Comparison of ENCODE assay signal across 25 cellular contexts in genomic region chr4:183897193-183897592, GRCh38. TPM values are rescaled to one million over a fixed set of nuclear protein-coding genes. Genes with fewer than 3 reads are reported as not detected.
DNase-seq lines count a peak whose midpoint lies in the region; ATAC-seq, FAIRE-seq and TF ChIP-seq lines count a peak whose summit lies in the region.
"Had no signal": no experiment of that assay in that cellular context is flagged by ENCODE, and none has a peak within 500 bp of the region (broad histone marks: within the 10 kb centered on the region; RNA-seq: fewer than 3 reads in every experiment).

No MANE protein-coding gene starts in this region.

- H3K27me3 Mint-ChIP-seq in neural crest cell (ENCODE audit: low read depth) = no peaks in the 10 kb centered on the region

- no peaks in the 10 kb centered on the region for H3K9me2 ChIP-seq in GM23248 (ENCODE audit: insufficient read depth)

- H3K9me3 ChIP-seq in GM23248 (ENCODE audit: low read depth) = no peaks in the 10 kb centered on the region
- H3K9me3 ChIP-seq: A549, BE2C had no signal

- no peak overlapping the region for H2AFZ ChIP-seq in GM23248
- H2AFZ ChIP-seq: GM23338 had no signal

- FAIRE-seq in RCC 7860 (lab: Jason Lieb, UNC) = no peak
- FAIRE-seq: A549, D721Med, GM12892 had no signal

- no peak overlapping the region for H3K9ac ChIP-seq in GM23248
- H3K9ac ChIP-seq: BLaER1 treated with 17β-estradiol and CSF1 and Interleukin-3, amounts not matched to agents 10 nM and 100 nM had no signal

- H3K4me1 ChIP-seq in GM23248 (ENCODE audit: insufficient read depth) = no peaks in the 10 kb centered on the region
- H3K4me1 ChIP-seq: A549; BE2C; BLaER1 treated with 17β-estradiol and CSF1 and Interleukin-3, amounts not matched to agents 10 nM and 100 nM had no signal

- TF ChIP-seq CTCF in neural crest cell (conservative IDR thresholded peaks at IDR 0.05) = no peak

- peaks cover 4% of the 10 kb centered on the region for H3K36me3 Mint-ChIP-seq in neural crest cell (ENCODE audit: low read depth)
- H3K36me3 Mint-ChIP-seq: CD14-positive monocyte; CD8-positive, alpha-beta memory T cell had no signal

- H3K9me3 Mint-ChIP-seq in neural crest cell = peaks cover 18% of the 10 kb centered on the region

- no peaks in the 10 kb centered on the region for H3F3A ChIP-seq in GM23248 (ENCODE audit: insufficient read depth)

- no peaks in the 10 kb centered on the region for H3K36me3 ChIP-seq in GM23248 (ENCODE audit: low read depth)
- H3K36me3 ChIP-seq: BE2C; BLaER1 treated with 17β-estradiol and CSF1 and Interleukin-3, amounts not matched to agents 10 nM and 100 nM had no signal

- no peak overlapping the region for H3K4me3 ChIP-seq in GM23248
- H3K4me3 ChIP-seq: A549; BLaER1 treated with 17β-estradiol and CSF1 and Interleukin-3, amounts not matched to agents 10 nM and 100 nM; GM23338 had no signal

- H3K4me3 Mint-ChIP-seq in neural crest cell = no peak overlapping the region
- H3K4me3 Mint-ChIP-seq: CD14-positive monocyte; CD4-positive, alpha-beta T cell; CD8-positive, alpha-beta memory T cell; GM23338; H9 had no signal

- H3K27me3 ChIP-seq in GM23248 (replicated peaks; ENCODE audit: insufficient read depth) = no peaks in the 10 kb centered on the region
- H3K27me3 ChIP-seq: BE2C; BLaER1 treated with 17β-estradiol and CSF1 and Interleukin-3, amounts not matched to agents 10 nM and 100 nM had no signal

- WGBS in GM23248 (ENCODE audit: low coverage in 1 of 2, low lambda C conversion rate in 2 of 2, missing lambda C conversion rate in 2 of 2), 2 experiments = 42 to 44% methylated on average over 3 of the region's 3 CpGs

- no peak overlapping the region for H3K27ac ChIP-seq in GM23248
- H3K27ac ChIP-seq: A549; BLaER1 treated with 17β-estradiol and CSF1 and Interleukin-3, amounts not matched to agents 10 nM and 100 nM had no signal

- no peak overlapping the region for H3K4me2 ChIP-seq in GM23248 (ENCODE audit: unreplicated experiment)
- H3K4me2 ChIP-seq: A549; BLaER1 treated with 17β-estradiol and CSF1 and Interleukin-3, amounts not matched to agents 10 nM and 100 nM; GM23338 had no signal

- H3K27ac Mint-ChIP-seq in neural crest cell (ENCODE audit: unreplicated experiment) = peak overlapping the region; percentile 7
- H3K27ac Mint-ChIP-seq: CD14-positive monocyte; CD4-positive, alpha-beta T cell; CD8-positive, alpha-beta memory T cell; GM23338; H9 had no signal

- H3K4me1 Mint-ChIP-seq in neural crest cell = no peaks in the 10 kb centered on the region
- H3K4me1 Mint-ChIP-seq: CD14-positive monocyte; CD8-positive, alpha-beta memory T cell; GM23338; H9 had no signal

- ATAC-seq in GM19023 (IDR thresholded peaks at IDR 0.05; ENCODE audit: unreplicated experiment) = peak; percentile 54
- ATAC-seq in HG02852 (IDR thresholded peaks at IDR 0.05; ENCODE audit: unreplicated experiment) = peak; percentile 91
- peak; percentile 97 for ATAC-seq in HG03565 (IDR thresholded peaks at IDR 0.05; ENCODE audit: unreplicated experiment)
- ATAC-seq in GM21423 (IDR thresholded peaks at IDR 0.05; ENCODE audit: unreplicated experiment) = no peak
- ATAC-seq: A549, GM23338, HCT116 had no signal

- DNase-seq in neural crest cell (ENCODE audit: low read depth, low spot score) (no peak), RCC 7860 (ENCODE audit: low spot score) (no peak), GM23248 (no peak)
- DNase-seq: 8988T; ACHN; AML-193; BE2C; CD4-positive, alpha-beta T cell; CD8-positive, alpha-beta memory T cell; DMS 273 treated with DMSO at 0.1 percent for 48 hours; DMS79; EL; GDM1; H9 had no signal

- no peaks in the 10 kb centered on the region for H4K20me1 ChIP-seq in GM23248 (ENCODE audit: insufficient read depth)
- H4K20me1 ChIP-seq: BLaER1 treated with 17β-estradiol and CSF1 and Interleukin-3, amounts not matched to agents 10 nM and 100 nM had no signal

- no peaks in the 10 kb centered on the region for H3K79me2 ChIP-seq in GM23248 (ENCODE audit: insufficient read depth)

- in situ Hi-C loops in GM23248 (cut with MboI) = no loop called here

RNA-seq across cellular contexts. Expression of gene STOX2, which starts 7.9 kb away (rescaled TPM):
- total RNA-seq in neural crest cell = 26.7 TPM in 2 replicates
- total RNA-seq in GM23248 (2014; rRNA removed; shearing (Covaris generic)) = not detected in 2 replicates
- not detected in 2 replicates for polyA plus RNA-seq in GM23248 (2016; fragmentation: Nextera tagmentation; extraction: Ambion mirVana)
- total RNA-seq: CD4-positive, alpha-beta T cell; CD8-positive, alpha-beta memory T cell had no signal
- polyA plus RNA-seq: CD14-positive monocyte; CD8-positive, alpha-beta memory T cell had no signal

Comparison
In these comparisons a context has a peak if more than half of its experiments do, and no peak if none do; other contexts are left out.
1. RNA of gene STOX2, which starts 7.9 kb away (total RNA-seq): 26.7 TPM in neural crest cell; not detected in GM23248; every median in the first group is over 10 times any median in the second.